8 cellular contexts compared by ENCODE assay signal in the genomic region with DNA sequence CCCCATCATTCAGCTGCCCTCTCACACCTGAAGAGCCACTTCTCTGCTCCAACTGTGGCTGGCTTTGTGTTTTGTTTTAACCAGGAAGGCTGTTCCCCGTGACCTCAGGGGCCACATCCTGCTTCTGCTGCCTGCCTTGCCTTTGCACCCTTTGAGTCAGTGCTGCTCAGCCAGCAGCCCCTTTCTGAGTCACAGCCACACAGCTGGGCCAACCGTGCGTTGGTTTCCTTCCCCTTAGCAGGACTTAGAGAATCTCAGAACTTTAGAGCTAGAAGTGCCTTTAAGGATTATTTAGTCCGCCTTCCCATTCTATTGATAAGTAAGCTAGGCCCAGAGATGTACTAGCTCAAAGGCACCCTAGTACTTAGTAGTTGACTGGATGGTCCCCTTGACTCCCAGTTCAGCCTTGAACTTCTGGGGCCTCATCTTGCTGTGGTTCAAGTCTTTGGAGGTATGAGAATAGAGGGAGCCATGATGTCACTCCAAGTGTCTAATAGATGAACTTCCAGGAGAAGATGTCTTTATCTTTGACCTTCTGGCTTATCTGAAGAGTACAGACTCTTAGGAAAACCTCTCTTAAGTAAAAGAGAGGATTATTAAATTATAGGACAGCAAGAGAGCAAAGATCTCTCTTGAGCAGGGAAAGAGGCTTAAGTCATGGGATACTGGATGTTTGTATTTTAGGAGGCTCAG. TPM values are rescaled to one million over a fixed set of nuclear protein-coding genes. Genes with fewer than 3 reads are reported as not detected.
A peak's percentile ranks its signal among the peaks of the same experiment; 100 is the strongest.
DNase-seq lines count a peak whose midpoint lies in the region; FAIRE-seq and TF ChIP-seq lines count a peak whose summit lies in the region.

No MANE protein-coding gene starts in this region.

- DNase-seq in GM04504 (ENCODE audit: low read depth) (peak; percentile 44), H54 (ENCODE audit: insufficient read length, low spot score) (peak; percentile 74), NAMALWA (ENCODE audit: low spot score) (peak; percentile 67), fibroblast of mammary gland (ENCODE audit: low read depth) (peak; percentile 91), NCI-H2171 (lab: John Stamatoyannopoulos, UW) (no peak), BE2C (no peak)
- DNase-seq in activated CD8-positive, alpha-beta memory T cell treated with anti-CD3 and anti-CD28 coated beads, Interleukin-2, amount 50 U/mL, for 48 hours, result peak; percentile 87
- DNase-seq in stimulated activated CD4-positive, alpha-beta T cell treated with anti-CD3 and anti-CD28 coated beads, Interleukin-12 subunit alpha, Interleukin-12 subunit beta, amount 100 ng/mL, for 24 hours (ENCODE audit: low read depth in 2 of 2), result peak; percentile 77 to 79

- peak; percentile 89 for FAIRE-seq in H54 (lab: Jason Lieb, UNC)

- no peaks in the 10 kb centered on the region for H3K9me3 ChIP-seq in BE2C

- no peaks in the 10 kb centered on the region for H3K4me1 ChIP-seq in BE2C

- H3K4me3 ChIP-seq in fibroblast of mammary gland (ENCODE audit: control insufficient read depth, low read depth, low read length), result no peak overlapping the region
- H3K4me3 ChIP-seq in BE2C (ENCODE audit: low read depth, low read length), result no peak overlapping the region

- H3K27me3 ChIP-seq in BE2C, result peaks cover 1% of the 10 kb centered on the region; the same call in 1 of the 2 replicates

- H3K36me3 ChIP-seq in BE2C, result no peaks in the 10 kb centered on the region

- no peak for TF ChIP-seq CTCF in fibroblast of mammary gland (conservative IDR thresholded peaks at IDR 0.05; ENCODE audit: control insufficient read depth, insufficient read depth, low read depth, low read length)
- no peak for TF ChIP-seq CTCF in BE2C (IDR thresholded peaks at IDR 0.05; ENCODE audit: low read depth, low read length)

- TF ChIP-seq POLR2A in H54 (IDR thresholded peaks at IDR 0.05; ENCODE audit: low read depth, low read length), result no peak

RNA-seq across cellular contexts. Expression of a gene that starts 8.0 kb away (rescaled TPM):
- polyA plus RNA-seq in BE2C (2012; ENCODE audit: insufficient read depth, insufficient read length, low read depth), result not detected

Comparison
In these comparisons a context has a peak if more than half of its experiments do, and no peak if none do; other contexts are left out.
1. DNase-seq: peak in GM04504 (single experiment), H54 (single experiment), NAMALWA (single experiment), activated CD8-positive, alpha-beta memory T cell treated with anti-CD3 and anti-CD28 coated beads, Interleukin-2, amount 50 U/mL, for 48 hours (single experiment), fibroblast of mammary gland (single experiment) and stimulated activated CD4-positive, alpha-beta T cell treated with anti-CD3 and anti-CD28 coated beads, Interleukin-12 subunit alpha, Interleukin-12 subunit beta, amount 100 ng/mL, for 24 hours (2 of 2); none in NCI-H2171 (single experiment) and BE2C (single experiment).